In the genomic region with DNA sequence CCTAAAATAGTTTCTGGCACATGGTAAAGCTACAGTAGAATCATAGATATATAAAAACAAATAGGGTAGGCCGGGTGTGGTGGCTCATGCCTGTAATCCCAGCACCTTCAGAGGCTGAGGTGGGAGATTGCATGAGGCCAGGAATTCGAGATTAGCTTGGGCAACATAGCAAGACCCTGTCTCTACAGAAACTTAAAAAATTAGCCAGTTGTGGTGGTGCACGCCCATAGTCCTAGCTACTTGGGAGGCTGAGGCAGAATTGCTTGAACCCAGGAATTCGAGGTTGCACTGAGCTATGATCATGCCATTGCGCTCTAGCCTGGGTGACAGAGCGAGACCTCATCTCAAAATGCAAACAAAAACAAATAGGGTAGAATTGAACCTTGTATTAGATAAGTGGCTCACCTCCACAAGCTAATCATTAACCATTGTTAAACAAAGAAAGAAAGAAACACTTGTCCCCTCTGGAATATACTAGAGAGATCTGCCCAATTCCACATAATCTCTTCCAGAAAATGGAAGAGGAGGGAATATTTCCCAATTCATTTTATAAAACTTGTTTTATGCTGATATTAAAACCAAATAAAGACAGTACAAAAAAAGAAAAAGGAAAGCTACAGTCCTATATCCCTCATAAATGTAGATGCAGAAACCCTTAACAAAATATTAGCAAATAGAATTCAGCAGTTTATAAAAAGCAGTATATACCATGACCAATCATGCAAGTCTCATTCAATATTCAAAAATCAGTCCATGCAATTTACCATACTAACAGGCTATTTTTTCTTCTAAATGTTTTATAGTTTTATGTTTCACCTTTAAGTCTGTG, we compare ENCODE assay signal across 1 cellular context.
TF ChIP-seq lines count a peak whose summit lies in the region.

No MANE protein-coding gene starts in this region.

TF ChIP-seq in HepG2, 621 proteins besides CTCF, POLR2A, EP300 and RAD21 (continued from another document and continues in another):
- TF ChIP-seq, protein P1, sequence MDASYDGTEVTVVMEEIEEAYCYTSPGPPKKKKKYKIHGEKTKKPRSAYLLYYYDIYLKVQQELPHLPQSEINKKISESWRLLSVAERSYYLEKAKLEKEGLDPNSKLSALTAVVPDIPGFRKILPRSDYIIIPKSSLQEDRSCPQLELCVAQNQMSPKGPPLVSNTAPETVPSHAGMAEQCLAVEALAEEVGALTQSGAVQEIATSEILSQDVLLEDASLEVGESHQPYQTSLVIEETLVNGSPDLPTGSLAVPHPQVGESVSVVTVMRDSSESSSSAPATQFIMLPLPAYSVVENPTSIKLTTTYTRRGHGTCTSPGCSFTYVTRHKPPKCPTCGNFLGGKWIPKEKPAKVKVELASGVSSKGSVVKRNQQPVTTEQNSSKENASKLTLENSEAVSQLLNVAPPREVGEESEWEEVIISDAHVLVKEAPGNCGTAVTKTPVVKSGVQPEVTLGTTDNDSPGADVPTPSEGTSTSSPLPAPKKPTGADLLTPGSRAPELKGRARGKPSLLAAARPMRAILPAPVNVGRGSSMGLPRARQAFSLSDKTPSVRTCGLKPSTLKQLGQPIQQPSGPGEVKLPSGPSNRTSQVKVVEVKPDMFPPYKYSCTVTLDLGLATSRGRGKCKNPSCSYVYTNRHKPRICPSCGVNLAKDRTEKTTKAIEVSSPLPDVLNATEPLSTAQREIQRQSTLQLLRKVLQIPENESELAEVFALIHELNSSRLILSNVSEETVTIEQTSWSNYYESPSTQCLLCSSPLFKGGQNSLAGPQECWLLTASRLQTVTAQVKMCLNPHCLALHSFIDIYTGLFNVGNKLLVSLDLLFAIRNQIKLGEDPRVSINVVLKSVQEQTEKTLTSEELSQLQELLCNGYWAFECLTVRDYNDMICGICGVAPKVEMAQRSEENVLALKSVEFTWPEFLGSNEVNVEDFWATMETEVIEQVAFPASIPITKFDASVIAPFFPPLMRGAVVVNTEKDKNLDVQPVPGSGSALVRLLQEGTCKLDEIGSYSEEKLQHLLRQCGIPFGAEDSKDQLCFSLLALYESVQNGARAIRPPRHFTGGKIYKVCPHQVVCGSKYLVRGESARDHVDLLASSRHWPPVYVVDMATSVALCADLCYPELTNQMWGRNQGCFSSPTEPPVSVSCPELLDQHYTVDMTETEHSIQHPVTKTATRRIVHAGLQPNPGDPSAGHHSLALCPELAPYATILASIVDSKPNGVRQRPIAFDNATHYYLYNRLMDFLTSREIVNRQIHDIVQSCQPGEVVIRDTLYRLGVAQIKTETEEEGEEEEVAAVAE (CRISPR knock-in tag; IDR thresholded peaks at IDR 0.05; ENCODE audit: borderline replicate concordance), result 0 out of 2 replicates have a peak, but pooled peaks have one; percentile 25
- peak in 1 of 2 experiments; percentile 74; a peak in 1 of 4 replicates for TF ChIP-seq KLF16 (CRISPR knock-in tag; IDR thresholded peaks at IDR 0.05)
- TF ChIP-seq ZNF589 (CRISPR knock-in tag; conservative IDR thresholded peaks at IDR 0.05), result no peak
- TF ChIP-seq ZNF460 (CRISPR knock-in tag; IDR thresholded peaks at IDR 0.05; ENCODE audit: borderline replicate concordance), result no peak
- peak; percentile 44; the same call in 1 of the 2 replicates for TF ChIP-seq NAIF1 (CRISPR knock-in tag; IDR thresholded peaks at IDR 0.05; ENCODE audit: borderline replicate concordance)
- no peak for TF ChIP-seq ZZZ3 (CRISPR knock-in tag; IDR thresholded peaks at IDR 0.05; ENCODE audit: borderline replicate concordance)
- TF ChIP-seq ZNF3 (CRISPR knock-in tag; IDR thresholded peaks at IDR 0.05), result peak; percentile 92
- TF ChIP-seq ELF1 (CRISPR knock-in tag; IDR thresholded peaks at IDR 0.05), result peak; percentile 61; the same call in 1 of the 2 replicates
- peak; percentile 93; the same call in 1 of the 2 replicates for TF ChIP-seq ZNF331 (CRISPR knock-in tag; IDR thresholded peaks at IDR 0.05)
- no peak for TF ChIP-seq KAT2B (IDR thresholded peaks at IDR 0.05; ENCODE audit: borderline replicate concordance, low read depth, low read length)
- TF ChIP-seq, protein P2, sequence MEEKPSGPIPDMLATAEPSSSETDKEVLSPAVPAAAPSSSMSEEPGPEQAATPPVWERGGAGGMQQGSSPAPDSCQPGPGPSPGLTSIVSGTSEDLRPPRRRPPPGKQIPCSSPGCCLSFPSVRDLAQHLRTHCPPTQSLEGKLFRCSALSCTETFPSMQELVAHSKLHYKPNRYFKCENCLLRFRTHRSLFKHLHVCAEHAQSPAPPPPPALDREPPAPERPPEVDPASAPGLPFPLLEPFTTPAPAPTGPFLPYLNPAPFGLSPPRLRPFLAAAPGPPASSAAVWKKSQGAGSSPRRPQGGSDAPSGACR (CRISPR knock-in tag; IDR thresholded peaks at IDR 0.05), result 0 out of 2 replicates have a peak, but pooled peaks have one; percentile 82
- TF ChIP-seq, protein P3, sequence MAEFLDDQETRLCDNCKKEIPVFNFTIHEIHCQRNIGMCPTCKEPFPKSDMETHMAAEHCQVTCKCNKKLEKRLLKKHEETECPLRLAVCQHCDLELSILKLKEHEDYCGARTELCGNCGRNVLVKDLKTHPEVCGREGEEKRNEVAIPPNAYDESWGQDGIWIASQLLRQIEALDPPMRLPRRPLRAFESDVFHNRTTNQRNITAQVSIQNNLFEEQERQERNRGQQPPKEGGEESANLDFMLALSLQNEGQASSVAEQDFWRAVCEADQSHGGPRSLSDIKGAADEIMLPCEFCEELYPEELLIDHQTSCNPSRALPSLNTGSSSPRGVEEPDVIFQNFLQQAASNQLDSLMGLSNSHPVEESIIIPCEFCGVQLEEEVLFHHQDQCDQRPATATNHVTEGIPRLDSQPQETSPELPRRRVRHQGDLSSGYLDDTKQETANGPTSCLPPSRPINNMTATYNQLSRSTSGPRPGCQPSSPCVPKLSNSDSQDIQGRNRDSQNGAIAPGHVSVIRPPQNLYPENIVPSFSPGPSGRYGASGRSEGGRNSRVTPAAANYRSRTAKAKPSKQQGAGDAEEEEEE (CRISPR knock-in tag; IDR thresholded peaks at IDR 0.05; ENCODE audit: borderline replicate concordance), result peak; percentile 83; the same call in 1 of the 2 replicates
- TF ChIP-seq ISL2 (CRISPR knock-in tag; IDR thresholded peaks at IDR 0.05), result peak; percentile 74; the same call in 1 of the 2 replicates
- no peak for TF ChIP-seq MTF1 (CRISPR knock-in tag; IDR thresholded peaks at IDR 0.05)
- TF ChIP-seq, protein P4, sequence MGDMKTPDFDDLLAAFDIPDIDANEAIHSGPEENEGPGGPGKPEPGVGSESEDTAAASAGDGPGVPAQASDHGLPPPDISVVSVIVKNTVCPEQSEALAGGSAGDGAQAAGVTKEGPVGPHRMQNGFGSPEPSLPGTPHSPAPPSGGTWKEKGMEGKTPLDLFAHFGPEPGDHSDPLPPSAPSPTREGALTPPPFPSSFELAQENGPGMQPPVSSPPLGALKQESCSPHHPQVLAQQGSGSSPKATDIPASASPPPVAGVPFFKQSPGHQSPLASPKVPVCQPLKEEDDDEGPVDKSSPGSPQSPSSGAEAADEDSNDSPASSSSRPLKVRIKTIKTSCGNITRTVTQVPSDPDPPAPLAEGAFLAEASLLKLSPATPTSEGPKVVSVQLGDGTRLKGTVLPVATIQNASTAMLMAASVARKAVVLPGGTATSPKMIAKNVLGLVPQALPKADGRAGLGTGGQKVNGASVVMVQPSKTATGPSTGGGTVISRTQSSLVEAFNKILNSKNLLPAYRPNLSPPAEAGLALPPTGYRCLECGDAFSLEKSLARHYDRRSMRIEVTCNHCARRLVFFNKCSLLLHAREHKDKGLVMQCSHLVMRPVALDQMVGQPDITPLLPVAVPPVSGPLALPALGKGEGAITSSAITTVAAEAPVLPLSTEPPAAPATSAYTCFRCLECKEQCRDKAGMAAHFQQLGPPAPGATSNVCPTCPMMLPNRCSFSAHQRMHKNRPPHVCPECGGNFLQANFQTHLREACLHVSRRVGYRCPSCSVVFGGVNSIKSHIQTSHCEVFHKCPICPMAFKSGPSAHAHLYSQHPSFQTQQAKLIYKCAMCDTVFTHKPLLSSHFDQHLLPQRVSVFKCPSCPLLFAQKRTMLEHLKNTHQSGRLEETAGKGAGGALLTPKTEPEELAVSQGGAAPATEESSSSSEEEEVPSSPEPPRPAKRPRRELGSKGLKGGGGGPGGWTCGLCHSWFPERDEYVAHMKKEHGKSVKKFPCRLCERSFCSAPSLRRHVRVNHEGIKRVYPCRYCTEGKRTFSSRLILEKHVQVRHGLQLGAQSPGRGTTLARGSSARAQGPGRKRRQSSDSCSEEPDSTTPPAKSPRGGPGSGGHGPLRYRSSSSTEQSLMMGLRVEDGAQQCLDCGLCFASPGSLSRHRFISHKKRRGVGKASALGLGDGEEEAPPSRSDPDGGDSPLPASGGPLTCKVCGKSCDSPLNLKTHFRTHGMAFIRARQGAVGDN (CRISPR knock-in tag; IDR thresholded peaks at IDR 0.05), result no peak; the same call in 1 of the 2 replicates
- TF ChIP-seq STAT5B (CRISPR knock-in tag; IDR thresholded peaks at IDR 0.05), result peak; percentile 80; the same call in 1 of the 2 replicates
- TF ChIP-seq FOXA1 (IDR thresholded peaks at IDR 0.05), result peak; percentile 62; the same call in 1 of the 2 replicates
- peak; percentile 84 for TF ChIP-seq FOXA1 (CRISPR knock-in tag; IDR thresholded peaks at IDR 0.05)
- TF ChIP-seq ZNF564 (CRISPR knock-in tag; IDR thresholded peaks at IDR 0.05), result 0 out of 2 replicates have a peak, but pooled peaks have one; percentile 65
- no peak for TF ChIP-seq NR1H2 (CRISPR knock-in tag; IDR thresholded peaks at IDR 0.05; ENCODE audit: borderline replicate concordance, low read depth)
- no peak for TF ChIP-seq HNRNPLL (IDR thresholded peaks at IDR 0.05; ENCODE audit: low read depth, low read length, poor library complexity, severe bottlenecking)
- no peak for TF ChIP-seq CHD2 (IDR thresholded peaks at IDR 0.05; ENCODE audit: low read depth, low read length)
- peak; percentile 69; the same call in 1 of the 2 replicates for TF ChIP-seq ZNF652 (CRISPR knock-in tag; IDR thresholded peaks at IDR 0.05; ENCODE audit: borderline replicate concordance, low read depth)
- no peak for TF ChIP-seq ZNF30 (CRISPR knock-in tag; IDR thresholded peaks at IDR 0.05)
- no peak for TF ChIP-seq ATAD3A (CRISPR knock-in tag; IDR thresholded peaks at IDR 0.05)
- TF ChIP-seq, protein P5, sequence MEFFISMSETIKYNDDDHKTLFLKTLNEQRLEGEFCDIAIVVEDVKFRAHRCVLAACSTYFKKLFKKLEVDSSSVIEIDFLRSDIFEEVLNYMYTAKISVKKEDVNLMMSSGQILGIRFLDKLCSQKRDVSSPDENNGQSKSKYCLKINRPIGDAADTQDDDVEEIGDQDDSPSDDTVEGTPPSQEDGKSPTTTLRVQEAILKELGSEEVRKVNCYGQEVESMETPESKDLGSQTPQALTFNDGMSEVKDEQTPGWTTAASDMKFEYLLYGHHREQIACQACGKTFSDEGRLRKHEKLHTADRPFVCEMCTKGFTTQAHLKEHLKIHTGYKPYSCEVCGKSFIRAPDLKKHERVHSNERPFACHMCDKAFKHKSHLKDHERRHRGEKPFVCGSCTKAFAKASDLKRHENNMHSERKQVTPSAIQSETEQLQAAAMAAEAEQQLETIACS (CRISPR knock-in tag; IDR thresholded peaks at IDR 0.05), result no peak
- 0 out of 2 replicates have a peak, but pooled peaks have one; percentile 47 for TF ChIP-seq TGIF2 (CRISPR knock-in tag; IDR thresholded peaks at IDR 0.05)
- 0 out of 2 replicates have a peak, but pooled peaks have one; percentile 39 for TF ChIP-seq ZNF546 (CRISPR knock-in tag; conservative IDR thresholded peaks at IDR 0.05)
- TF ChIP-seq, protein P6, sequence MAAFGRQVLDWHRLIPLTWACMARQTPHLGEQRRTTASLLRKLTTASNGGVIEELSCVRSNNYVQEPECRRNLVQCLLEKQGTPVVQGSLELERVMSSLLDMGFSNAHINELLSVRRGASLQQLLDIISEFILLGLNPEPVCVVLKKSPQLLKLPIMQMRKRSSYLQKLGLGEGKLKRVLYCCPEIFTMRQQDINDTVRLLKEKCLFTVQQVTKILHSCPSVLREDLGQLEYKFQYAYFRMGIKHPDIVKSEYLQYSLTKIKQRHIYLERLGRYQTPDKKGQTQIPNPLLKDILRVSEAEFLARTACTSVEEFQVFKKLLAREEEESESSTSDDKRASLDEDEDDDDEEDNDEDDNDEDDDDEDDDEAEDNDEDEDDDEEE (CRISPR knock-in tag; IDR thresholded peaks at IDR 0.05), result no peak
- TF ChIP-seq, protein P7, sequence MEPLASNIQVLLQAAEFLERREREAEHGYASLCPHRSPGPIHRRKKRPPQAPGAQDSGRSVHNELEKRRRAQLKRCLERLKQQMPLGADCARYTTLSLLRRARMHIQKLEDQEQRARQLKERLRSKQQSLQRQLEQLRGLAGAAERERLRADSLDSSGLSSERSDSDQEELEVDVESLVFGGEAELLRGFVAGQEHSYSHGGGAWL (CRISPR knock-in tag; IDR thresholded peaks at IDR 0.05), result peak; percentile 49; the same call in 1 of the 2 replicates
- no peak for TF ChIP-seq PTBP1 (IDR thresholded peaks at IDR 0.05; ENCODE audit: low read depth, low read length, poor library complexity, severe bottlenecking)
- no peak for TF ChIP-seq HDAC1 (CRISPR knock-in tag; IDR thresholded peaks at IDR 0.05)
- TF ChIP-seq PCBP1 (IDR thresholded peaks at IDR 0.05; ENCODE audit: borderline replicate concordance, low read depth, low read length), result no peak
- TF ChIP-seq ZNF207 (IDR thresholded peaks at IDR 0.05; ENCODE audit: borderline replicate concordance), result no peak
- peak; percentile 38; the same call in 1 of the 2 replicates for TF ChIP-seq CCDC6 (CRISPR knock-in tag; IDR thresholded peaks at IDR 0.05)
- no peak for TF ChIP-seq SP2 (CRISPR knock-in tag; IDR thresholded peaks at IDR 0.05)
- peak; percentile 86; the same call in 1 of the 2 replicates for TF ChIP-seq ZNF337 (CRISPR knock-in tag; IDR thresholded peaks at IDR 0.05; ENCODE audit: borderline replicate concordance, low read depth)
- TF ChIP-seq, protein P8, sequence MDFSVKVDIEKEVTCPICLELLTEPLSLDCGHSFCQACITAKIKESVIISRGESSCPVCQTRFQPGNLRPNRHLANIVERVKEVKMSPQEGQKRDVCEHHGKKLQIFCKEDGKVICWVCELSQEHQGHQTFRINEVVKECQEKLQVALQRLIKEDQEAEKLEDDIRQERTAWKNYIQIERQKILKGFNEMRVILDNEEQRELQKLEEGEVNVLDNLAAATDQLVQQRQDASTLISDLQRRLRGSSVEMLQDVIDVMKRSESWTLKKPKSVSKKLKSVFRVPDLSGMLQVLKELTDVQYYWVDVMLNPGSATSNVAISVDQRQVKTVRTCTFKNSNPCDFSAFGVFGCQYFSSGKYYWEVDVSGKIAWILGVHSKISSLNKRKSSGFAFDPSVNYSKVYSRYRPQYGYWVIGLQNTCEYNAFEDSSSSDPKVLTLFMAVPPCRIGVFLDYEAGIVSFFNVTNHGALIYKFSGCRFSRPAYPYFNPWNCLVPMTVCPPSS (IDR thresholded peaks at IDR 0.05), result no peak
- no peak for TF ChIP-seq SNRNP70 (IDR thresholded peaks at IDR 0.05; ENCODE audit: low read depth, low read length)
- peak; percentile 87 for TF ChIP-seq HMG20A (CRISPR knock-in tag; IDR thresholded peaks at IDR 0.05; ENCODE audit: borderline replicate concordance)
- TF ChIP-seq ZFY (CRISPR knock-in tag; IDR thresholded peaks at IDR 0.05), result no peak
- TF ChIP-seq FOXK1 (CRISPR knock-in tag; IDR thresholded peaks at IDR 0.05; ENCODE audit: borderline replicate concordance, low read depth), result peak; percentile 85; the same call in 1 of the 2 replicates
- TF ChIP-seq MAFK (conservative IDR thresholded peaks at IDR 0.05 in 1 of 2, IDR thresholded peaks at IDR 0.05 in 1 of 2; ENCODE audit: low read length in 2 of 2), result no peak; a peak in 1 of 4 replicates
- TF ChIP-seq SRSF4 (IDR thresholded peaks at IDR 0.05; ENCODE audit: low read depth, low read length, poor library complexity, severe bottlenecking), result no peak
- TF ChIP-seq ZNF552 (CRISPR knock-in tag; IDR thresholded peaks at IDR 0.05; ENCODE audit: borderline replicate concordance), result peak; percentile 67; the same call in 1 of the 2 replicates
- no peak for TF ChIP-seq NRL (CRISPR knock-in tag; IDR thresholded peaks at IDR 0.05; ENCODE audit: borderline replicate concordance)
- TF ChIP-seq ZFYVE20 (CRISPR knock-in tag; IDR thresholded peaks at IDR 0.05; ENCODE audit: borderline replicate concordance, low read depth), result no peak
